Comparison of ENCODE assay signal across 1 cellular context in genomic region chr4:650461-650860, GRCh38.
TF ChIP-seq lines count a peak whose summit lies in the region.

No MANE protein-coding gene starts in this region.

TF ChIP-seq in HepG2, 621 proteins besides CTCF, POLR2A, EP300 and RAD21:
- no peak for TF ChIP-seq RFX1 (IDR thresholded peaks at IDR 0.05)
- TF ChIP-seq GTF3A (CRISPR knock-in tag; conservative IDR thresholded peaks at IDR 0.05): no peak
- no peak for TF ChIP-seq ZNF256 (CRISPR knock-in tag; conservative IDR thresholded peaks at IDR 0.05)
- no peak for TF ChIP-seq AHR (CRISPR knock-in tag; IDR thresholded peaks at IDR 0.05)
- TF ChIP-seq ZNF574 (CRISPR knock-in tag; IDR thresholded peaks at IDR 0.05): no peak
- TF ChIP-seq UBTF (CRISPR knock-in tag; IDR thresholded peaks at IDR 0.05): no peak
- TF ChIP-seq IKZF5 (CRISPR knock-in tag; IDR thresholded peaks at IDR 0.05): no peak
- TF ChIP-seq PRPF4 (IDR thresholded peaks at IDR 0.05; ENCODE audit: low read depth, low read length, poor library complexity, severe bottlenecking): no peak
- no peak for TF ChIP-seq ZSCAN21 (CRISPR knock-in tag; IDR thresholded peaks at IDR 0.05; ENCODE audit: borderline replicate concordance)
- TF ChIP-seq ZBTB1 (CRISPR knock-in tag; IDR thresholded peaks at IDR 0.05; ENCODE audit: borderline replicate concordance): no peak
- TF ChIP-seq PRDM10 (CRISPR knock-in tag; IDR thresholded peaks at IDR 0.05; ENCODE audit: low read depth): no peak
- TF ChIP-seq KLF15 (CRISPR knock-in tag; IDR thresholded peaks at IDR 0.05; ENCODE audit: borderline replicate concordance): no peak
- TF ChIP-seq ATF2 (CRISPR knock-in tag; IDR thresholded peaks at IDR 0.05): no peak
- no peak for TF ChIP-seq MED8 (CRISPR knock-in tag; IDR thresholded peaks at IDR 0.05; ENCODE audit: insufficient replicate concordance)
- TF ChIP-seq KDM6A (CRISPR knock-in tag; IDR thresholded peaks at IDR 0.05; ENCODE audit: low read depth): no peak
- no peak for TF ChIP-seq ZBTB26 (CRISPR knock-in tag; IDR thresholded peaks at IDR 0.05; ENCODE audit: borderline replicate concordance)
- TF ChIP-seq LRRFIP1 (CRISPR knock-in tag; conservative IDR thresholded peaks at IDR 0.05): no peak
TF ChIP-seq in HepG2: peak in this region for 0.
